1 cellular context compared by ENCODE assay signal in genomic region chr7:42097756-42098155, GRCh38.
TF ChIP-seq lines count a peak whose summit lies in the region.

No MANE protein-coding gene starts in this region.

TF ChIP-seq in GM12878, 131 proteins besides CTCF, POLR2A, EP300 and RAD21 (continued from another document):
- TF ChIP-seq CUX1 (IDR thresholded peaks at IDR 0.05; ENCODE audit: insufficient replicate concordance, low read depth, low read length) (no peak), NR2C2 (IDR thresholded peaks at IDR 0.05; ENCODE audit: borderline replicate concordance, control insufficient read depth, insufficient read length, low read depth) (no peak), HDGF (IDR thresholded peaks at IDR 0.05) (no peak), MTA3 (IDR thresholded peaks at IDR 0.05; ENCODE audit: borderline replicate concordance, low read length) (no peak), SRF (IDR thresholded peaks at IDR 0.05; ENCODE audit: low read depth in 2 of 2, low read length in 2 of 2) (no peak)
- TF ChIP-seq, protein P1, sequence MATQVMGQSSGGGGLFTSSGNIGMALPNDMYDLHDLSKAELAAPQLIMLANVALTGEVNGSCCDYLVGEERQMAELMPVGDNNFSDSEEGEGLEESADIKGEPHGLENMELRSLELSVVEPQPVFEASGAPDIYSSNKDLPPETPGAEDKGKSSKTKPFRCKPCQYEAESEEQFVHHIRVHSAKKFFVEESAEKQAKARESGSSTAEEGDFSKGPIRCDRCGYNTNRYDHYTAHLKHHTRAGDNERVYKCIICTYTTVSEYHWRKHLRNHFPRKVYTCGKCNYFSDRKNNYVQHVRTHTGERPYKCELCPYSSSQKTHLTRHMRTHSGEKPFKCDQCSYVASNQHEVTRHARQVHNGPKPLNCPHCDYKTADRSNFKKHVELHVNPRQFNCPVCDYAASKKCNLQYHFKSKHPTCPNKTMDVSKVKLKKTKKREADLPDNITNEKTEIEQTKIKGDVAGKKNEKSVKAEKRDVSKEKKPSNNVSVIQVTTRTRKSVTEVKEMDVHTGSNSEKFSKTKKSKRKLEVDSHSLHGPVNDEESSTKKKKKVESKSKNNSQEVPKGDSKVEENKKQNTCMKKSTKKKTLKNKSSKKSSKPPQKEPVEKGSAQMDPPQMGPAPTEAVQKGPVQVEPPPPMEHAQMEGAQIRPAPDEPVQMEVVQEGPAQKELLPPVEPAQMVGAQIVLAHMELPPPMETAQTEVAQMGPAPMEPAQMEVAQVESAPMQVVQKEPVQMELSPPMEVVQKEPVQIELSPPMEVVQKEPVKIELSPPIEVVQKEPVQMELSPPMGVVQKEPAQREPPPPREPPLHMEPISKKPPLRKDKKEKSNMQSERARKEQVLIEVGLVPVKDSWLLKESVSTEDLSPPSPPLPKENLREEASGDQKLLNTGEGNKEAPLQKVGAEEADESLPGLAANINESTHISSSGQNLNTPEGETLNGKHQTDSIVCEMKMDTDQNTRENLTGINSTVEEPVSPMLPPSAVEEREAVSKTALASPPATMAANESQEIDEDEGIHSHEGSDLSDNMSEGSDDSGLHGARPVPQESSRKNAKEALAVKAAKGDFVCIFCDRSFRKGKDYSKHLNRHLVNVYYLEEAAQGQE (IDR thresholded peaks at IDR 0.05; ENCODE audit: low read depth, low read length), result no peak
- TF ChIP-seq, protein P2, sequence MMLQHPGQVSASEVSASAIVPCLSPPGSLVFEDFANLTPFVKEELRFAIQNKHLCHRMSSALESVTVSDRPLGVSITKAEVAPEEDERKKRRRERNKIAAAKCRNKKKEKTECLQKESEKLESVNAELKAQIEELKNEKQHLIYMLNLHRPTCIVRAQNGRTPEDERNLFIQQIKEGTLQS (IDR thresholded peaks at IDR 0.05; ENCODE audit: borderline replicate concordance, extremely low read depth, low read depth, low read length), result no peak
- TF ChIP-seq, protein P3, sequence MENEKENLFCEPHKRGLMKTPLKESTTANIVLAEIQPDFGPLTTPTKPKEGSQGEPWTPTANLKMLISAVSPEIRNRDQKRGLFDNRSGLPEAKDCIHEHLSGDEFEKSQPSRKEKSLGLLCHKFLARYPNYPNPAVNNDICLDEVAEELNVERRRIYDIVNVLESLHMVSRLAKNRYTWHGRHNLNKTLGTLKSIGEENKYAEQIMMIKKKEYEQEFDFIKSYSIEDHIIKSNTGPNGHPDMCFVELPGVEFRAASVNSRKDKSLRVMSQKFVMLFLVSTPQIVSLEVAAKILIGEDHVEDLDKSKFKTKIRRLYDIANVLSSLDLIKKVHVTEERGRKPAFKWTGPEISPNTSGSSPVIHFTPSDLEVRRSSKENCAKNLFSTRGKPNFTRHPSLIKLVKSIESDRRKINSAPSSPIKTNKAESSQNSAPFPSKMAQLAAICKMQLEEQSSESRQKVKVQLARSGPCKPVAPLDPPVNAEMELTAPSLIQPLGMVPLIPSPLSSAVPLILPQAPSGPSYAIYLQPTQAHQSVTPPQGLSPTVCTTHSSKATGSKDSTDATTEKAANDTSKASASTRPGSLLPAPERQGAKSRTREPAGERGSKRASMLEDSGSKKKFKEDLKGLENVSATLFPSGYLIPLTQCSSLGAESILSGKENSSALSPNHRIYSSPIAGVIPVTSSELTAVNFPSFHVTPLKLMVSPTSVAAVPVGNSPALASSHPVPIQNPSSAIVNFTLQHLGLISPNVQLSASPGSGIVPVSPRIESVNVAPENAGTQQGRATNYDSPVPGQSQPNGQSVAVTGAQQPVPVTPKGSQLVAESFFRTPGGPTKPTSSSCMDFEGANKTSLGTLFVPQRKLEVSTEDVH (IDR thresholded peaks at IDR 0.05; ENCODE audit: low read depth, partially characterized antibody), result no peak
